Comparison of ENCODE assay signal across 11 cellular contexts in genomic region chr1:202007703-202008489, GRCh38. TPM values are rescaled to one million over a fixed set of nuclear protein-coding genes. Genes with fewer than 3 reads are reported as not detected.
DNase-seq lines count a peak whose midpoint lies in the region; ATAC-seq, FAIRE-seq and TF ChIP-seq lines count a peak whose summit lies in the region.
"Had no signal": no experiment of that assay in that cellular context is flagged by ENCODE, and none has a peak within 500 bp of the region (broad histone marks: within the 10 kb centered on the region; RNA-seq: fewer than 3 reads in every experiment).

No MANE protein-coding gene starts in this region.

- DNase-seq in H54 (ENCODE audit: insufficient read length, low spot score) (peak; percentile 58), OCI-M1 (lab: John Stamatoyannopoulos, UW) (peak; percentile 83), fibroblast of villous mesenchyme (ENCODE audit: low read depth) (peak; percentile 72), GM13976 (ENCODE audit: low spot score) (no peak), chondrocyte (ENCODE audit: low spot score) (no peak)
- DNase-seq: activated CD4-positive, alpha-beta T cell treated with anti-CD3 and anti-CD28 coated beads, Interleukin-2, amount 50 U/mL, for 48 hours; heart right ventricle had no signal

- no peak for FAIRE-seq in H54 (lab: Jason Lieb, UNC)

- peaks cover 23% of the 10 kb centered on the region for H3K4me1 Mint-ChIP-seq in chondrocyte (ENCODE audit: low read depth)

- H3K9ac ChIP-seq in rectal smooth muscle tissue (ENCODE audit: low read length): no peak overlapping the region

- H3K36me3 ChIP-seq in rectal smooth muscle tissue (ENCODE audit: control insufficient read depth, insufficient read depth, low read length): peaks cover 25% of the 10 kb centered on the region

- ATAC-seq in GM18519 (IDR thresholded peaks at IDR 0.05; ENCODE audit: low FRiP score, unreplicated experiment) (no peak), GM21360 (IDR thresholded peaks at IDR 0.05; ENCODE audit: unreplicated experiment) (no peak)
- ATAC-seq: heart right ventricle had no signal

- H3K36me3 Mint-ChIP-seq in chondrocyte (ENCODE audit: low read depth): peaks cover 14% of the 10 kb centered on the region

- H3K9me3 Mint-ChIP-seq in chondrocyte (ENCODE audit: low read depth): no peaks in the 10 kb centered on the region

- in situ Hi-C loops in GM13976 (cut with MboI; ENCODE audit: low sequenced_read_pairs, unreplicated experiment): no loop called here

- TF ChIP-seq CTCF in fibroblast of villous mesenchyme (IDR thresholded peaks at IDR 0.05; ENCODE audit: insufficient read depth, low read depth, low read length): no peak
- TF ChIP-seq CTCF in GM13976 (IDR thresholded peaks at IDR 0.05; ENCODE audit: borderline replicate concordance, control extremely low read depth, extremely low read depth, insufficient read depth, missing control alignments): no peak
- TF ChIP-seq CTCF in chondrocyte (IDR thresholded peaks at IDR 0.05): no peak

- H3K4me3 ChIP-seq in fibroblast of villous mesenchyme (ENCODE audit: low read depth, low read length) (no peak overlapping the region), rectal smooth muscle tissue (ENCODE audit: low read length) (peak overlapping the region; percentile 39)
- H3K4me3 ChIP-seq: heart right ventricle had no signal

- H3K27ac Mint-ChIP-seq in chondrocyte (ENCODE audit: unreplicated experiment): no peak overlapping the region

- peaks cover 2% of the 10 kb centered on the region for H3K27me3 Mint-ChIP-seq in chondrocyte (ENCODE audit: low read depth)

- H3K27me3 ChIP-seq in rectal smooth muscle tissue (ENCODE audit: control insufficient read depth, insufficient read depth, low read length): no peaks in the 10 kb centered on the region
- H3K27me3 ChIP-seq: heart right ventricle had no signal

- H3K4me1 ChIP-seq in rectal smooth muscle tissue (ENCODE audit: control insufficient read depth, insufficient read depth, low read length): no peaks in the 10 kb centered on the region

- H3K4me3 Mint-ChIP-seq in chondrocyte (ENCODE audit: unreplicated experiment): no peak overlapping the region

- H3K27ac ChIP-seq in rectal smooth muscle tissue (ENCODE audit: low read depth, low read length): no peak overlapping the region
- H3K27ac ChIP-seq: heart right ventricle, HL-60 had no signal

- TF ChIP-seq POLR2A in H54 (IDR thresholded peaks at IDR 0.05; ENCODE audit: low read depth, low read length): no peak

RNA-seq across cellular contexts. Expression of gene ELF3, which starts 2.5 kb away (rescaled TPM):
- total RNA-seq in fibroblast of villous mesenchyme (0.32 and 3.9 TPM in 2 replicates), chondrocyte (0.10 to 0.40 TPM (median 0.36 TPM) in 3 replicates)

RNA-seq across cellular contexts. Expression of gene RNPEP, which starts 25.4 kb away (rescaled TPM):
- total RNA-seq in fibroblast of villous mesenchyme: 77.0 and 93.7 TPM in 2 replicates
- total RNA-seq in chondrocyte: 42.1 to 50.6 TPM (median 42.1 TPM) in 3 replicates

RNA-seq across cellular contexts. Expression of gene TIMM17A, which starts 52.6 kb away (rescaled TPM):
- total RNA-seq in fibroblast of villous mesenchyme: 58.9 and 94.1 TPM in 2 replicates
- total RNA-seq in chondrocyte: 62.5 to 69.6 TPM (median 68.5 TPM) in 3 replicates

Comparison
In these comparisons a context has a peak if more than half of its experiments do, and no peak if none do; other contexts are left out.
1. DNase-seq: peak in H54 (single experiment), OCI-M1 (single experiment) and fibroblast of villous mesenchyme (single experiment); none in GM13976 (single experiment) and chondrocyte (single experiment).